ENCODE assay signal across 8 cellular contexts in the genomic region with DNA sequence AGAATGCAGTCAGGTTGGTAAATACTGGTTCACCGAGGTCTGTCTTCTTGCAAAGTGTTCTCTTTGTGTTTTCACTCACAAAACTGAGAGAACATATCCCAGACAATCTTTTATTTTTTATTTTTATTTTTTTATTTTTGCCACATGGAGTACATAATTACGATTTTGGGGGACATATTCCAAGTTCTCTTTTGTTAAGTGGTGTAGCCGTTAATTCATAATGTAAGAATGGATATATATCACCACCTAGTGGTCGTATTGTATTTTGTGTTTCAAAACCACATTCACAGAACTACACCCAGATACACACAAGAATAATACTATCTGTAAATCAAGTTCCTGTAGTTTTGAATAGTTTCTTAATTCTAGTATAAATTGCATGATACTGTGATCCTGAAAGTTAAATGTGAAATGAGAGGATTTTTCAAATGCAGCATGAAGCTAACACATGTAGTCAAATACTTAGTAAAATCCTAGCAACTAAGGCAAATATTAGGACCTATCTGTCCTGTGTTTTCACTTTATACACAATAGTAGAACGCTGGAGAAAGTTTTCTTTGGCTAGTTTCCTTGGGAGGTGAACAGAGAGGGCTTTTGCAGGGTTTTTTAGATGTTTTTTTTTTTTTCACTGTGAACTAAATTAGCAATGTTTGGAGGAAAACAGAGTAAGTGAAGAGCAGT.
DNase-seq lines count a peak whose midpoint lies in the region; ATAC-seq and TF ChIP-seq lines count a peak whose summit lies in the region.

No MANE protein-coding gene starts in this region.

- no peak overlapping the region for H2AK5ac ChIP-seq in IMR-90 (ENCODE audit: low read depth, low read length)

- DNase-seq in AG08395 (ENCODE audit: low spot score) (peak; percentile 36), IMR-90 (peak; percentile 63), SHP77 (lab: John Stamatoyannopoulos, UW) (peak; percentile 7 to 40), fibroblast of lung (ENCODE audit: low read depth in 2 of 2) (peak; percentile 44 to 78), progenitor cell of endocrine pancreas (ENCODE audit: low spot score, unreplicated experiment) (no peak), COLO829 (ENCODE audit: low spot score) (no peak)

- no peak overlapping the region for H4K5ac ChIP-seq in IMR-90 (ENCODE audit: low read depth, low read length)

- dilution Hi-C loops in IMR-90 (cut with HindIII; ENCODE audit: low sequenced_read_pairs, unreplicated experiment): no loop called here

- no peak overlapping the region for H3K4me2 ChIP-seq in IMR-90 (ENCODE audit: low read depth, low read length)
- no peak overlapping the region for H3K4me2 ChIP-seq in fibroblast of lung (ENCODE audit: extremely low read depth, insufficient read depth, low read length)

- peaks cover 2% of the 10 kb centered on the region; the same call in 1 of the 2 replicates for H3K36me3 ChIP-seq in IMR-90 (ENCODE audit: control insufficient read depth, insufficient read depth, low read length)
- H3K36me3 ChIP-seq in fibroblast of lung (ENCODE audit: control insufficient read depth, insufficient read depth, low read length): no peaks in the 10 kb centered on the region

- no peaks in the 10 kb centered on the region for H3K79me2 ChIP-seq in fibroblast of lung (ENCODE audit: control insufficient read depth, insufficient read depth, low read length)

- ATAC-seq in GM18517 (IDR thresholded peaks at IDR 0.05; ENCODE audit: unreplicated experiment) (peak; percentile 75), IMR-90 (ENCODE audit: low read depth) (peak; percentile 56; the same call in 1 of the 2 replicates), GM19397 (IDR thresholded peaks at IDR 0.05; ENCODE audit: unreplicated experiment) (no peak)

- peaks cover 3% of the 10 kb centered on the region; the same call in 1 of the 2 replicates for H3K9me1 ChIP-seq in IMR-90 (ENCODE audit: insufficient read depth, low read length)

- H2BK15ac ChIP-seq in IMR-90 (ENCODE audit: low read depth, low read length): no peak overlapping the region

- H2BK120ac ChIP-seq in IMR-90 (ENCODE audit: low read depth, low read length): no peak overlapping the region

- H4K91ac ChIP-seq in IMR-90 (ENCODE audit: insufficient read depth, low read depth, low read length): no peak overlapping the region

- no peak overlapping the region for H3K4ac ChIP-seq in IMR-90 (ENCODE audit: low read depth, low read length)

- H3K27ac ChIP-seq in IMR-90 (ENCODE audit: insufficient read depth, low read length) (no peak overlapping the region), fibroblast of lung (ENCODE audit: insufficient read depth, low read length) (no peak overlapping the region)

- H4K8ac ChIP-seq in IMR-90 (ENCODE audit: low read depth in 2 of 2, low read length in 2 of 2): no peak overlapping the region

- H4K20me1 ChIP-seq in IMR-90 (ENCODE audit: insufficient read depth, low read length) (no peaks in the 10 kb centered on the region), fibroblast of lung (ENCODE audit: control insufficient read depth, extremely low read depth, insufficient read depth, low read length) (no peaks in the 10 kb centered on the region)

- no CpG with 5 or more reads among the region's 5 CpGs for WGBS in IMR-90 (ENCODE audit: extremely low coverage in 2 of 2, insufficient read length in 1 of 2), 2 experiments

- H3K4me3 ChIP-seq in IMR-90 (ENCODE audit: insufficient read depth, low read depth, low read length) (no peak overlapping the region), fibroblast of lung (replicated peaks in 1 of 4; ENCODE audit: control extremely low read depth in 1 of 4, insufficient read depth in 1 of 4, low read depth in 3 of 4, low read length in 4 of 4) (no peak overlapping the region)

- H3K23ac ChIP-seq in IMR-90 (ENCODE audit: low read depth, low read length): no peak overlapping the region

- H3K79me1 ChIP-seq in IMR-90 (ENCODE audit: low read depth in 1 of 2, low read length in 2 of 2): peaks cover 2 to 14% of the 10 kb centered on the region in 2 experiments; a peak in 2 of 4 replicates

- TF ChIP-seq CTCF in IMR-90 (conservative IDR thresholded peaks at IDR 0.05; ENCODE audit: low read depth, low read length): peak; percentile 70
- peak in 1 of 2 donors; percentile 27 for TF ChIP-seq CTCF in fibroblast of lung (conservative IDR thresholded peaks at IDR 0.05 in 1 of 2, IDR thresholded peaks at IDR 0.05 in 1 of 2; ENCODE audit: low read depth in 1 of 2, low read length in 2 of 2)
- peak; percentile 78 for TF ChIP-seq CTCF in progenitor cell of endocrine pancreas (IDR thresholded peaks at IDR 0.05; ENCODE audit: unreplicated experiment)

- TF ChIP-seq POLR2A in IMR-90 (IDR thresholded peaks at IDR 0.05; ENCODE audit: low read depth, low read length): no peak

- no TSS peak for BruUV-seq in IMR-90 (replicated peaks; lab: Mats Ljungman, UMichigan)

- no peak overlapping the region for H3K14ac ChIP-seq in IMR-90 (replicated peaks; ENCODE audit: low read depth, low read length)

- no peak overlapping the region for H3K56ac ChIP-seq in IMR-90 (ENCODE audit: extremely low read depth, insufficient read depth, low read length)

- no peak overlapping the region for H2AK9ac ChIP-seq in IMR-90 (replicated peaks; ENCODE audit: low read depth, low read length, poor library complexity)

- peaks cover 13% of the 10 kb centered on the region for H3K27me3 Mint-ChIP-seq in progenitor cell of endocrine pancreas

- intact Hi-C loops in IMR-90 (cut with micrococcal nuclease): loop anchor here (1.0 to 5.0 kb wide), 4 partner anchors 91 to 1252 kb away; no protein-coding TSS in a partner anchor

- H3K4me1 ChIP-seq in IMR-90 (ENCODE audit: control insufficient read depth, insufficient read depth, low read length): peaks cover 9% of the 10 kb centered on the region
- H3K4me1 ChIP-seq in fibroblast of lung (ENCODE audit: control insufficient read depth, extremely low read depth, insufficient read depth, low read length): peaks cover 2% of the 10 kb centered on the region

- H3K9ac ChIP-seq in IMR-90 (ENCODE audit: low read depth, low read length): no peak overlapping the region
- no peak overlapping the region for H3K9ac ChIP-seq in fibroblast of lung (ENCODE audit: insufficient read depth, low read length)

- H3K4me3 Mint-ChIP-seq in progenitor cell of endocrine pancreas (ENCODE audit: low read depth): no peak overlapping the region

- no peaks in the 10 kb centered on the region for H3K27me3 ChIP-seq in IMR-90 (ENCODE audit: control insufficient read depth, insufficient read depth, low read length)
- no peaks in the 10 kb centered on the region for H3K27me3 ChIP-seq in fibroblast of lung (ENCODE audit: control insufficient read depth, insufficient read depth, low read length)

- no peak overlapping the region for H2BK5ac ChIP-seq in IMR-90 (ENCODE audit: low read depth, low read length, poor library complexity, severe bottlenecking)

- H2AFZ ChIP-seq in IMR-90 (replicated peaks; ENCODE audit: low read length, poor library complexity) (no peak overlapping the region), fibroblast of lung (ENCODE audit: low read length) (no peak overlapping the region)

- no peaks in the 10 kb centered on the region for H3K9me3 Mint-ChIP-seq in progenitor cell of endocrine pancreas (ENCODE audit: low read depth)

- peak; percentile 75 for TF ChIP-seq RAD21 in IMR-90 (IDR thresholded peaks at IDR 0.05; ENCODE audit: low read length)

- in situ Hi-C loops in IMR-90 (cut with MboI; ENCODE audit: low sequenced_read_pairs): loop anchor here (5.0 to 25.0 kb wide), 2 partner anchors 477 to 1212 kb away; a partner anchor contains a TSS

- no peak overlapping the region for H2BK20ac ChIP-seq in IMR-90 (ENCODE audit: low read depth, low read length)

- H3K4me1 Mint-ChIP-seq in progenitor cell of endocrine pancreas (ENCODE audit: low read depth): peaks cover 55% of the 10 kb centered on the region

- H3K36me3 Mint-ChIP-seq in progenitor cell of endocrine pancreas (ENCODE audit: insufficient read depth): peaks cover 45% of the 10 kb centered on the region

- CTCF ChIA-PET in IMR-90 (lab: Yijun Ruan, JAX): interaction anchor here (0.5 kb wide), 1 partner anchor 110 kb away, joined by 3 read pairs; no protein-coding TSS in a partner anchor

- H3K9me3 ChIP-seq in IMR-90 (ENCODE audit: control insufficient read depth, insufficient read depth, low read length) (no peaks in the 10 kb centered on the region), fibroblast of lung (ENCODE audit: control insufficient read depth, insufficient read depth, low read depth, low read length) (no peaks in the 10 kb centered on the region)

- POLR2A ChIA-PET in IMR-90 (lab: Charles Lee; ENCODE audit: unreplicated experiment): no interaction called here

- peak overlapping the region; percentile 86 for H3K27ac Mint-ChIP-seq in progenitor cell of endocrine pancreas

- no peak overlapping the region for H3K18ac ChIP-seq in IMR-90 (ENCODE audit: low read depth, low read length)

TF ChIP-seq in IMR-90, 13 proteins besides CTCF, POLR2A, EP300 and RAD21:
- peak; percentile 68 for TF ChIP-seq SMC3 (IDR thresholded peaks at IDR 0.05; ENCODE audit: low read depth, low read length)
- TF ChIP-seq BHLHE40 (IDR thresholded peaks at IDR 0.05; ENCODE audit: low read depth, low read length): no peak
- TF ChIP-seq MXI1 (IDR thresholded peaks at IDR 0.05; ENCODE audit: borderline replicate concordance, low read depth, low read length): no peak
- TF ChIP-seq, protein P1, sequence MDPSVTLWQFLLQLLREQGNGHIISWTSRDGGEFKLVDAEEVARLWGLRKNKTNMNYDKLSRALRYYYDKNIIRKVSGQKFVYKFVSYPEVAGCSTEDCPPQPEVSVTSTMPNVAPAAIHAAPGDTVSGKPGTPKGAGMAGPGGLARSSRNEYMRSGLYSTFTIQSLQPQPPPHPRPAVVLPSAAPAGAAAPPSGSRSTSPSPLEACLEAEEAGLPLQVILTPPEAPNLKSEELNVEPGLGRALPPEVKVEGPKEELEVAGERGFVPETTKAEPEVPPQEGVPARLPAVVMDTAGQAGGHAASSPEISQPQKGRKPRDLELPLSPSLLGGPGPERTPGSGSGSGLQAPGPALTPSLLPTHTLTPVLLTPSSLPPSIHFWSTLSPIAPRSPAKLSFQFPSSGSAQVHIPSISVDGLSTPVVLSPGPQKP (IDR thresholded peaks at IDR 0.05; ENCODE audit: borderline replicate concordance, low read depth, low read length): no peak

Comparison
In these comparisons a context has a peak if more than half of its experiments do, and no peak if none do; other contexts are left out.
1. DNase-seq: peak in AG08395 (single experiment), IMR-90 (single experiment), SHP77 (2 of 2) and fibroblast of lung (2 of 2); none in progenitor cell of endocrine pancreas (single experiment) and COLO829 (single experiment).